Comparison of ENCODE assay signal across 36 cellular contexts in the genomic region with DNA sequence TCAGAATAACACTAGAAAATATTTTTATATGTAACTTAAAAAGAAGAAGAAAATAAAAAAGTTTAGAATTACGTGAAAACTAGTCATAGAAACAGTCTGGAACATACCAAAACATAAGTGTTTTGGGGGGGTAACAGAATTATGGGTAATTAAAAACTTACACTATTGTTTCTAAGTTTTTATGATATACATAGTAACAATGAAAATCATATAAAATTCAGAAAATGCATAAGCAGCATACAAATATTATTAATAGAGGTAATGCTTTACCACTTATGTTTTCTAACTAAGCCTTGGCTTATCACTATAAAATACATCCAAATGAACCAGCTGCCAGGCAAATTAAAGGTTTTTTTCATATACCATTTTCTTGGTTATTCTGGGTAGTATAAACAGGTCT.
"Had no signal": no experiment of that assay in that cellular context is flagged by ENCODE, and none has a peak within 500 bp of the region (broad histone marks: within the 10 kb centered on the region; RNA-seq: fewer than 3 reads in every experiment).

No MANE protein-coding gene starts in this region.

- H3K27ac ChIP-seq: adrenal gland, body of pancreas, brain microvascular endothelial cell, breast epithelium, VCaP had no signal

- DNase-seq: activated B cell treated with CpG ODN at 0.5 μM for 24 hours; activated CD4-positive, alpha-beta memory T cell treated with anti-CD3 and anti-CD28 coated beads for 36 hours; activated CD4-positive, alpha-beta T cell treated with anti-CD3 and anti-CD28 coated beads for 4 hours; activated CD4-positive, alpha-beta T cell treated with anti-CD3 and anti-CD28 coated beads, Interleukin-2, amount 10 ng/mL, durations not matched to agents 24 days and 14 days; activated CD4-positive, alpha-beta T cell treated with anti-CD3 and anti-CD28 coated beads, Interleukin-2, amount 50 U/mL, for 1 hour; activated CD4-positive, alpha-beta T cell treated with anti-CD3 and anti-CD28 coated beads, Interleukin-2, amount 50 U/mL, for 4 hours; activated CD4-positive, CD25-positive, alpha-beta regulatory T cell treated with anti-CD3 and anti-CD28 coated beads, Interleukin-2, amount 50 U/mL, for 72 hours; activated CD8-positive, alpha-beta memory T cell treated with anti-CD3 and anti-CD28 coated beads, Interleukin-2, amount 50 U/mL, for 4 hours; activated CD8-positive, alpha-beta T cell treated with anti-CD3 and anti-CD28 coated beads for 36 hours; activated effector memory CD4-positive, alpha-beta T cell treated with anti-CD3 and anti-CD28 coated beads, Interleukin-2, amount 50 U/mL, for 16 hours; activated gamma-delta T cell treated with Interleukin-2 at 50 U/mL for 16 hours; activated naive CD4-positive, alpha-beta T cell; activated naive CD4-positive, alpha-beta T cell treated with anti-CD3 and anti-CD28 coated beads, Interleukin-2, amount 10 ng/mL, durations not matched to agents 7 days and 5 days; activated naive CD8-positive, alpha-beta T cell treated with anti-CD3 and anti-CD28 coated beads for 36 hours; activated T-cell treated with anti-CD3 and anti-CD28 coated beads for 4 hours; activated T-cell treated with anti-CD3 and anti-CD28 coated beads, Interleukin-2, amount 50 U/mL, for 1 hour; activated T-cell treated with anti-CD3 and anti-CD28 coated beads, Interleukin-2, amount 50 U/mL, for 4 hours; activated T-cell treated with anti-CD3 and anti-CD28 coated beads, Interleukin-2, amount 50 U/mL, for 72 hours; adrenal gland; amniotic stem cell; aorta; body of pancreas; brain microvascular endothelial cell; central memory CD4-positive, alpha-beta T cell; T-helper 1 cell; T-helper 2 cell; T-helper 9 cell had no signal

- FAIRE-seq: astrocyte, TTC549 had no signal

- H3K4me3 ChIP-seq: adrenal gland, body of pancreas, breast epithelium had no signal

- H3K27ac Mint-ChIP-seq: activated B cell treated with CpG ODN at 0.5 μM for 24 hours; activated CD4-positive, alpha-beta memory T cell treated with anti-CD3 and anti-CD28 coated beads for 36 hours; activated CD4-positive, alpha-beta T cell treated with anti-CD3 and anti-CD28 coated beads, Interleukin-2, amount 10 ng/mL, durations not matched to agents 24 days and 14 days; activated CD8-positive, alpha-beta T cell treated with anti-CD3 and anti-CD28 coated beads for 36 hours; activated naive CD4-positive, alpha-beta T cell treated with anti-CD3 and anti-CD28 coated beads, Interleukin-2, amount 10 ng/mL, durations not matched to agents 7 days and 5 days; activated naive CD4-positive, alpha-beta T cell treated with anti-CD3 and anti-CD28 coated beads, Interleukin-2, amount 50 U/mL, for 24 hours; activated naive CD8-positive, alpha-beta T cell treated with anti-CD3 and anti-CD28 coated beads for 36 hours; activated T-cell treated with anti-CD3 and anti-CD28 coated beads, Interleukin-2, amount 50 U/mL, for 72 hours; activated T-helper 1 cell treated with anti-CD3 and anti-CD28 coated beads, Interleukin-12 subunit alpha, Interleukin-12 subunit beta, Interleukin-2, Interleukin-4 antibody, amounts not matched to agents 30 ng/mL and 10 ng/mL and 1 ng/mL, durations not matched to agents 14 hours and 24 hours and 36 hours; activated T-helper 17 cell treated with anti-CD3 and anti-CD28 coated beads, Interleukin-2, amount 50 U/mL, for 72 hours; T-helper 1 cell treated with Interleukin-12 subunit alpha and Interleukin-12 subunit beta and Interleukin-4 antibody, amounts not matched to agents 30 μg/mL and 1 μg/mL, for 36 hours; T-helper 2 cell treated with Interferon-gamma antibody and Interleukin-4, amounts not matched to agents 5 μg/mL and 100 μg/mL, for 36 hours had no signal

- H3K36me3 ChIP-seq: breast epithelium had no signal

- H3K4me1 ChIP-seq: adrenal gland, body of pancreas, breast epithelium had no signal

- ATAC-seq: activated CD8-positive, alpha-beta T cell treated with anti-CD3 and anti-CD28 coated beads for 36 hours; activated T-cell treated with anti-CD3 and anti-CD28 coated beads, Interleukin-2, amount 50 U/mL, for 4 hours; activated T-cell treated with anti-CD3 and anti-CD28 coated beads, Interleukin-2, amount 50 U/mL, for 72 hours; activated T-helper 17 cell treated with anti-CD3 and anti-CD28 coated beads, Interleukin-2, amount 50 U/mL, for 72 hours; body of pancreas had no signal

- H3K9me3 ChIP-seq: adrenal gland, body of pancreas, breast epithelium had no signal

- H3K4me1 Mint-ChIP-seq: activated B cell treated with CpG ODN at 0.5 μM for 24 hours; activated naive CD4-positive, alpha-beta T cell treated with anti-CD3 and anti-CD28 coated beads, Interleukin-2, amount 10 ng/mL, durations not matched to agents 7 days and 5 days; activated naive CD4-positive, alpha-beta T cell treated with anti-CD3 and anti-CD28 coated beads, Interleukin-2, amount 50 U/mL, for 24 hours had no signal

- H3K9me3 Mint-ChIP-seq: activated B cell treated with CpG ODN at 0.5 μM for 24 hours; activated CD4-positive, alpha-beta memory T cell treated with anti-CD3 and anti-CD28 coated beads for 36 hours; activated CD4-positive, alpha-beta T cell treated with anti-CD3 and anti-CD28 coated beads, Interleukin-2, amount 10 ng/mL, durations not matched to agents 24 days and 14 days; activated CD8-positive, alpha-beta T cell treated with anti-CD3 and anti-CD28 coated beads for 36 hours; activated naive CD4-positive, alpha-beta T cell treated with anti-CD3 and anti-CD28 coated beads, Interleukin-2, amount 10 ng/mL, durations not matched to agents 7 days and 5 days; activated naive CD4-positive, alpha-beta T cell treated with anti-CD3 and anti-CD28 coated beads, Interleukin-2, amount 50 U/mL, for 24 hours; activated naive CD8-positive, alpha-beta T cell treated with anti-CD3 and anti-CD28 coated beads for 36 hours; activated T-cell treated with anti-CD3 and anti-CD28 coated beads, Interleukin-2, amount 50 U/mL, for 4 hours; activated T-cell treated with anti-CD3 and anti-CD28 coated beads, Interleukin-2, amount 50 U/mL, for 72 hours; activated T-helper 1 cell treated with anti-CD3 and anti-CD28 coated beads, Interleukin-12 subunit alpha, Interleukin-12 subunit beta, Interleukin-2, Interleukin-4 antibody, amounts not matched to agents 30 ng/mL and 10 ng/mL and 1 ng/mL, durations not matched to agents 14 hours and 24 hours and 36 hours; activated T-helper 17 cell treated with anti-CD3 and anti-CD28 coated beads, Interleukin-2, amount 50 U/mL, for 72 hours; T-helper 1 cell treated with Interleukin-12 subunit alpha and Interleukin-12 subunit beta and Interleukin-4 antibody, amounts not matched to agents 30 μg/mL and 1 μg/mL, for 36 hours; T-helper 2 cell treated with Interferon-gamma antibody and Interleukin-4, amounts not matched to agents 5 μg/mL and 100 μg/mL, for 36 hours had no signal

- H3K27me3 ChIP-seq: adrenal gland, body of pancreas, brain microvascular endothelial cell, breast epithelium had no signal

- H3K27me3 Mint-ChIP-seq: activated B cell treated with CpG ODN at 0.5 μM for 24 hours; activated CD4-positive, alpha-beta memory T cell treated with anti-CD3 and anti-CD28 coated beads for 36 hours; activated CD4-positive, alpha-beta T cell treated with anti-CD3 and anti-CD28 coated beads, Interleukin-2, amount 10 ng/mL, durations not matched to agents 24 days and 14 days; activated CD8-positive, alpha-beta T cell treated with anti-CD3 and anti-CD28 coated beads for 36 hours; activated naive CD4-positive, alpha-beta T cell treated with anti-CD3 and anti-CD28 coated beads, Interleukin-2, amount 10 ng/mL, durations not matched to agents 7 days and 5 days; activated naive CD4-positive, alpha-beta T cell treated with anti-CD3 and anti-CD28 coated beads, Interleukin-2, amount 50 U/mL, for 24 hours; activated naive CD8-positive, alpha-beta T cell treated with anti-CD3 and anti-CD28 coated beads for 36 hours; activated T-helper 17 cell treated with anti-CD3 and anti-CD28 coated beads, Interleukin-2, amount 50 U/mL, for 72 hours had no signal

- H3K4me3 Mint-ChIP-seq: activated B cell treated with CpG ODN at 0.5 μM for 24 hours; activated CD4-positive, alpha-beta memory T cell treated with anti-CD3 and anti-CD28 coated beads for 36 hours; activated CD4-positive, alpha-beta T cell treated with anti-CD3 and anti-CD28 coated beads, Interleukin-2, amount 10 ng/mL, durations not matched to agents 24 days and 14 days; activated CD8-positive, alpha-beta T cell treated with anti-CD3 and anti-CD28 coated beads for 36 hours; activated naive CD4-positive, alpha-beta T cell treated with anti-CD3 and anti-CD28 coated beads, Interleukin-2, amount 10 ng/mL, durations not matched to agents 7 days and 5 days; activated naive CD4-positive, alpha-beta T cell treated with anti-CD3 and anti-CD28 coated beads, Interleukin-2, amount 50 U/mL, for 24 hours; activated naive CD8-positive, alpha-beta T cell treated with anti-CD3 and anti-CD28 coated beads for 36 hours; activated T-cell treated with anti-CD3 and anti-CD28 coated beads, Interleukin-2, amount 50 U/mL, for 4 hours; activated T-cell treated with anti-CD3 and anti-CD28 coated beads, Interleukin-2, amount 50 U/mL, for 72 hours; activated T-helper 1 cell treated with anti-CD3 and anti-CD28 coated beads, Interleukin-12 subunit alpha, Interleukin-12 subunit beta, Interleukin-2, Interleukin-4 antibody, amounts not matched to agents 30 ng/mL and 10 ng/mL and 1 ng/mL, durations not matched to agents 14 hours and 24 hours and 36 hours; activated T-helper 17 cell treated with anti-CD3 and anti-CD28 coated beads, Interleukin-2, amount 50 U/mL, for 72 hours; T-helper 1 cell treated with Interleukin-12 subunit alpha and Interleukin-12 subunit beta and Interleukin-4 antibody, amounts not matched to agents 30 μg/mL and 1 μg/mL, for 36 hours; T-helper 2 cell treated with Interferon-gamma antibody and Interleukin-4, amounts not matched to agents 5 μg/mL and 100 μg/mL, for 36 hours had no signal
